15 cellular contexts compared by ENCODE assay signal in genomic region chr22:30328466-30329049, GRCh38. TPM values are rescaled to one million over a fixed set of nuclear protein-coding genes. Genes with fewer than 3 reads are reported as not detected.
DNase-seq lines count a peak whose midpoint lies in the region; ATAC-seq, FAIRE-seq and TF ChIP-seq lines count a peak whose summit lies in the region.
"Had no signal": no experiment of that assay in that cellular context is flagged by ENCODE, and none has a peak within 500 bp of the region (broad histone marks: within the 10 kb centered on the region; RNA-seq: fewer than 3 reads in every experiment).

No MANE protein-coding gene starts in this region.

- TF ChIP-seq RAD21 in K562 (CRISPR knock-in tag; conservative IDR thresholded peaks at IDR 0.05 in 1 of 2, IDR thresholded peaks at IDR 0.05 in 1 of 2): no peak

- POLR2A ChIA-PET in K562 (lab: Yijun Ruan, JAX): interaction anchor here (0.8 to 1.7 kb wide), 5 partner anchors 9 to 19 kb away, joined by 3 to 8 read pairs (median 4); no protein-coding TSS in a partner anchor

- H3K9me1 ChIP-seq in K562 (ENCODE audit: control insufficient read depth, insufficient read depth, low read length): no peaks in the 10 kb centered on the region

- H3K9me3 ChIP-seq in K562 (replicated peaks; ENCODE audit: control insufficient read depth, insufficient read depth, low read depth, low read length) (no peaks in the 10 kb centered on the region), suprapubic skin (no peaks in the 10 kb centered on the region)
- H3K9me3 ChIP-seq: gastroesophageal sphincter, psoas muscle, thoracic aorta had no signal

- no peak for ATAC-seq in K562
- no peak for ATAC-seq in GM19023 (IDR thresholded peaks at IDR 0.05; ENCODE audit: unreplicated experiment)
- ATAC-seq: gastroesophageal sphincter, psoas muscle had no signal

- 0 out of 2 replicates have a peak overlapping the region, but pooled peaks have one; percentile 83 for H3K4me2 ChIP-seq in K562 (ENCODE audit: insufficient read depth, low read length)

- H3K27me3 Mint-ChIP-seq in mesothelial cell of epicardium (ENCODE audit: low read depth): peaks cover 16% of the 10 kb centered on the region

- peaks cover 41% of the 10 kb centered on the region for H3K4me1 Mint-ChIP-seq in mesothelial cell of epicardium

- peaks cover 11% of the 10 kb centered on the region for H3K79me2 ChIP-seq in K562 (ENCODE audit: control insufficient read depth, insufficient read depth, low read length)

- in situ Hi-C loops in K562 (cut with MboI): no loop called here

- TF ChIP-seq CTCF in AG10803 (conservative IDR thresholded peaks at IDR 0.05; ENCODE audit: low read length) (no peak), K562 (IDR thresholded peaks at IDR 0.05 in 2 of 3, conservative IDR thresholded peaks at IDR 0.05 in 1 of 3; ENCODE audit: insufficient read depth in 2 of 3, low read depth in 1 of 3, low read length in 3 of 3) (no peak), mesothelial cell of epicardium (IDR thresholded peaks at IDR 0.05; ENCODE audit: unreplicated experiment) (no peak), suprapubic skin (IDR thresholded peaks at IDR 0.05) (no peak)

- DNase-seq in AG10803 (ENCODE audit: low read depth) (peak; percentile 52), EL (peak; percentile 61), K562 (ENCODE audit: extremely low read depth in 1 of 4, low spot score in 3 of 4) (no peak), mesothelial cell of epicardium (ENCODE audit: low spot score in 2 of 2, unreplicated experiment in 2 of 2) (no peak), suprapubic skin (ENCODE audit: low spot score in 2 of 2) (no peak), NCI-H1048 (lab: John Stamatoyannopoulos, UW) (no peak)
- DNase-seq in activated CD4-positive, alpha-beta T cell treated with anti-CD3 and anti-CD28 coated beads for 4 hours: no peak
- DNase-seq: activated CD4-positive, alpha-beta T cell treated with anti-CD3 and anti-CD28 coated beads, Interleukin-2, amount 50 U/mL, for 1 hour; activated effector memory CD4-positive, alpha-beta T cell treated with Interleukin-2 at 50 U/mL for 16 hours; midbrain; NCI-H2107; psoas muscle had no signal

- H3K27me3 ChIP-seq in K562 (ENCODE audit: control insufficient read depth in 2 of 2, insufficient read depth in 2 of 2, low read length in 2 of 2) (no peaks in the 10 kb centered on the region), suprapubic skin (no peaks in the 10 kb centered on the region)
- H3K27me3 ChIP-seq: gastroesophageal sphincter had no signal

- H3K27ac Mint-ChIP-seq in mesothelial cell of epicardium: peak overlapping the region; percentile 92

- no TSS peak for BruUV-seq in K562 (replicated peaks; lab: Mats Ljungman, UMichigan)

- FAIRE-seq in K562 (lab: Jason Lieb, UNC): no peak

- no peaks in the 10 kb centered on the region for H3K9me3 Mint-ChIP-seq in mesothelial cell of epicardium

- TF ChIP-seq EP300 in K562 (IDR thresholded peaks at IDR 0.05; ENCODE audit: low read length): no peak
- TF ChIP-seq EP300 in suprapubic skin (IDR thresholded peaks at IDR 0.05): no peak

- peaks cover 29% of the 10 kb centered on the region for H3K36me3 ChIP-seq in K562 (ENCODE audit: control insufficient read depth, insufficient read depth, low read length)
- H3K36me3 ChIP-seq in suprapubic skin: peaks cover 24% of the 10 kb centered on the region

- peaks cover 6% of the 10 kb centered on the region for H3K36me3 Mint-ChIP-seq in mesothelial cell of epicardium

- H3K4me1 ChIP-seq in K562 (replicated peaks in 1 of 2; ENCODE audit: control insufficient read depth in 2 of 2, insufficient read depth in 2 of 2, low read length in 2 of 2): peaks cover 28 to 30% of the 10 kb centered on the region in 2 experiments; a peak in 4 of 5 replicates
- H3K4me1 ChIP-seq in suprapubic skin: peaks cover 35% of the 10 kb centered on the region

- H4K20me1 ChIP-seq in K562 (replicated peaks; ENCODE audit: control insufficient read depth, insufficient read depth, low read length): no peaks in the 10 kb centered on the region

- H3K4me3 Mint-ChIP-seq in mesothelial cell of epicardium: peak overlapping the region; percentile 11

- peak overlapping the region in 1 of 2 experiments; percentile 58; a peak in 1 of 4 replicates for H3K9ac ChIP-seq in K562 (ENCODE audit: insufficient read depth in 1 of 2, low read depth in 2 of 2, low read length in 2 of 2)

- no peak for TF ChIP-seq POLR2A in K562 (conservative IDR thresholded peaks at IDR 0.05)
- TF ChIP-seq POLR2A in suprapubic skin (IDR thresholded peaks at IDR 0.05): no peak

- no peak overlapping the region for H2AFZ ChIP-seq in K562 (ENCODE audit: low read depth, low read length)

- WGBS in K562 (ENCODE audit: insufficient coverage, low coverage, missing lambda C conversion rate): 52% methylated on average over 2 of the region's 3 CpGs
- 78% methylated on average over 3 of the region's 3 CpGs for WGBS in suprapubic skin

- peak overlapping the region; percentile 6 for H3K27ac ChIP-seq in K562 (ENCODE audit: extremely low read depth, low read depth, low read length)
- H3K27ac ChIP-seq in suprapubic skin: no peak overlapping the region
- H3K27ac ChIP-seq: psoas muscle had no signal

- intact Hi-C loops in K562 (cut with micrococcal nuclease): no loop called here

- CTCF ChIA-PET in K562 (lab: Yijun Ruan, JAX; ENCODE audit: low intra/inter-chr PET ratio): interaction anchor here (1.6 kb wide), 1 partner anchor 41 kb away, joined by 5 read pairs; no protein-coding TSS in a partner anchor

- no peak overlapping the region for H3K4me3 ChIP-seq in AG10803 (ENCODE audit: low read length)
- no peak overlapping the region for H3K4me3 ChIP-seq in K562
- H3K4me3 ChIP-seq in suprapubic skin: no peak overlapping the region
- H3K4me3 ChIP-seq: gastroesophageal sphincter, psoas muscle, thoracic aorta had no signal

RNA-seq across cellular contexts. Expression of gene TBC1D10A, which starts 1.8 kb away (rescaled TPM):
- total RNA-seq in K562 (2011; cell fraction: chromatin; rRNA removed; ENCODE audit: low replicate concordance): 11.9 and 35.0 TPM in 2 replicates
- 24.2 and 26.7 TPM in 2 replicates for total RNA-seq in K562 (2011; cell fraction: nucleolus; rRNA removed)
- total RNA-seq in K562 (2011; cell fraction: nucleoplasm; rRNA removed): 15.3 and 17.6 TPM in 2 replicates
- 7.5 and 7.8 TPM in 2 replicates for total RNA-seq in K562 (2014; rRNA removed)
- 2.0 and 2.3 TPM in 2 replicates for total RNA-seq in K562 (2014; rRNA removed; fragmentation: Illumina TruSeq; extraction: Trizol)
- 4.6 and 5.0 TPM in 2 replicates for total RNA-seq in K562 (2015; rRNA removed; fragmentation: Illumina TruSeq; extraction: Trizol)
- 9.8 and 10.4 TPM in 2 replicates for total RNA-seq in K562 (2021)
- 6.0 and 8.2 TPM in 2 replicates for polyA plus RNA-seq in K562 (2011; rRNA removed)
- polyA plus RNA-seq in K562 (2011; cell fraction: cytosol; rRNA removed): 7.5 and 14.2 TPM in 2 replicates
- polyA plus RNA-seq in K562 (2011; cell fraction: nucleus; rRNA removed): 19.8 and 29.9 TPM in 2 replicates
- 5.9 and 11.4 TPM in 2 replicates for polyA plus RNA-seq in K562 (2012)
- polyA plus RNA-seq in K562 (2014; fragmentation: Illumina TruSeq; extraction: Trizol): 4.3 and 6.2 TPM in 2 replicates
- under 1 TPM; 0.13 to 0.18 TPM for polyA plus RNA-seq in K562 (2014; fragmentation: Nextera tagmentation; extraction: Ambion mirVana)
- 5.8 and 7.9 TPM in 2 replicates for polyA plus RNA-seq in K562 (2014; rRNA removed)
- 4.2 and 5.3 TPM in 2 replicates for polyA minus RNA-seq in K562 (2011; rRNA and poly(A)+ RNA removed)
- polyA minus RNA-seq in K562 (2011; cell fraction: cytosol; rRNA and poly(A)+ RNA removed): 5.8 and 6.6 TPM in 2 replicates
- 7.9 and 9.3 TPM in 2 replicates for polyA minus RNA-seq in K562 (2011; cell fraction: nucleus; rRNA and poly(A)+ RNA removed)
- total RNA-seq in mesothelial cell of epicardium: 12.8 to 15.1 TPM (median 13.7 TPM) in 3 replicates
- total RNA-seq in suprapubic skin: 10 to 100 TPM; 38.3 to 49.2 (median 43.0) TPM

RNA-seq across cellular contexts. Expression of gene SF3A1, which starts 28.1 kb away (rescaled TPM):
- 97.8 and 155 TPM in 2 replicates for total RNA-seq in K562 (2011; cell fraction: chromatin; rRNA removed; ENCODE audit: low replicate concordance)
- 57.5 and 59.2 TPM in 2 replicates for total RNA-seq in K562 (2011; cell fraction: nucleolus; rRNA removed)
- 64.3 and 68.5 TPM in 2 replicates for total RNA-seq in K562 (2011; cell fraction: nucleoplasm; rRNA removed)
- total RNA-seq in K562 (2014; rRNA removed) (53.7 and 89.0 TPM in 2 replicates), K562 (2014; rRNA removed; fragmentation: Illumina TruSeq; extraction: Trizol) (12.3 and 12.8 TPM in 2 replicates), K562 (2015; rRNA removed; fragmentation: Illumina TruSeq; extraction: Trizol) (13.0 and 21.3 TPM in 2 replicates), K562 (2021) (223 and 228 TPM in 2 replicates), mesothelial cell of epicardium (142 to 154 TPM (median 151 TPM) in 3 replicates), suprapubic skin (100 to 1,000 TPM; 112 to 208 (median 152) TPM)
- polyA plus RNA-seq in K562 (2011; rRNA removed) (8.6 and 29.3 TPM in 2 replicates), K562 (2014; fragmentation: Illumina TruSeq; extraction: Trizol) (113 and 116 TPM in 2 replicates), K562 (2014; fragmentation: Nextera tagmentation; extraction: Ambion mirVana) (1 to 10 TPM; 6.7 to 8.2 TPM), K562 (2014; rRNA removed) (29.4 and 38.3 TPM in 2 replicates)
- 13.3 and 16.5 TPM in 2 replicates for polyA plus RNA-seq in K562 (2011; cell fraction: cytosol; rRNA removed)
- polyA plus RNA-seq in K562 (2011; cell fraction: nucleus; rRNA removed): 39.0 and 54.0 TPM in 2 replicates
- 151 and 159 TPM in 2 replicates for polyA plus RNA-seq in K562 (2012)
- 25.9 and 43.8 TPM in 2 replicates for polyA minus RNA-seq in K562 (2011; rRNA and poly(A)+ RNA removed)
- polyA minus RNA-seq in K562 (2011; cell fraction: cytosol; rRNA and poly(A)+ RNA removed): 99.3 and 217 TPM in 2 replicates
- 39.0 and 40.8 TPM in 2 replicates for polyA minus RNA-seq in K562 (2011; cell fraction: nucleus; rRNA and poly(A)+ RNA removed)

RNA-seq across cellular contexts. Expression of gene CCDC157, which starts 28.2 kb away (rescaled TPM):
- total RNA-seq in K562 (2011; cell fraction: chromatin; rRNA removed; ENCODE audit: low replicate concordance): 1.1 and 2.6 TPM in 2 replicates
- 2.2 and 2.4 TPM in 2 replicates for total RNA-seq in K562 (2011; cell fraction: nucleolus; rRNA removed)
- total RNA-seq in K562 (2011; cell fraction: nucleoplasm; rRNA removed): 1.3 and 1.4 TPM in 2 replicates
- total RNA-seq in K562 (2014; rRNA removed) (1.00 and 1.0 TPM in 2 replicates), K562 (2014; rRNA removed; fragmentation: Illumina TruSeq; extraction: Trizol) (0.18 and 0.22 TPM in 2 replicates), K562 (2015; rRNA removed; fragmentation: Illumina TruSeq; extraction: Trizol) (0.34 and 0.47 TPM in 2 replicates), K562 (2021) (0.80 and 0.85 TPM in 2 replicates), mesothelial cell of epicardium (4.7 to 5.8 TPM (median 4.7 TPM) in 3 replicates), suprapubic skin (1 to 10 TPM; 2.2 to 4.7 (median 3.1) TPM)
- polyA plus RNA-seq in K562 (2011; rRNA removed) (1.3 and 1.4 TPM in 2 replicates), K562 (2014; fragmentation: Illumina TruSeq; extraction: Trizol) (0.68 and 0.94 TPM in 2 replicates), K562 (2014; fragmentation: Nextera tagmentation; extraction: Ambion mirVana) (under 1 TPM; 0.04 to 0.18 TPM), K562 (2014; rRNA removed) (0.85 and 0.95 TPM in 2 replicates)
- 2.2 and 3.5 TPM in 2 replicates for polyA plus RNA-seq in K562 (2011; cell fraction: cytosol; rRNA removed)
- polyA plus RNA-seq in K562 (2011; cell fraction: nucleus; rRNA removed): 1.9 and 3.3 TPM in 2 replicates
- polyA plus RNA-seq in K562 (2012): 0.96 and 1.1 TPM in 2 replicates
- 0.33 and 0.46 TPM in 2 replicates for polyA minus RNA-seq in K562 (2011; rRNA and poly(A)+ RNA removed)
- polyA minus RNA-seq in K562 (2011; cell fraction: cytosol; rRNA and poly(A)+ RNA removed): not detected in 2 replicates
- polyA minus RNA-seq in K562 (2011; cell fraction: nucleus; rRNA and poly(A)+ RNA removed): 0.67 and 1.8 TPM in 2 replicates

RNA-seq across cellular contexts. Expression of gene CASTOR1, which starts 39.3 kb away (rescaled TPM):
- 2.1 and 7.3 TPM in 2 replicates for total RNA-seq in K562 (2011; cell fraction: chromatin; rRNA removed; ENCODE audit: low replicate concordance)
- total RNA-seq in K562 (2011; cell fraction: nucleolus; rRNA removed): 5.5 and 6.8 TPM in 2 replicates
- total RNA-seq in K562 (2011; cell fraction: nucleoplasm; rRNA removed): 2.4 and 4.0 TPM in 2 replicates
- total RNA-seq in K562 (2014; rRNA removed): 1.2 and 1.3 TPM in 2 replicates
- 0.47 TPM in 1 of 2 replicates, not detected in the other for total RNA-seq in K562 (2014; rRNA removed; fragmentation: Illumina TruSeq; extraction: Trizol)
- 0.72 and 1.1 TPM in 2 replicates for total RNA-seq in K562 (2015; rRNA removed; fragmentation: Illumina TruSeq; extraction: Trizol)
- total RNA-seq in K562 (2021): 2.6 and 3.1 TPM in 2 replicates
- polyA plus RNA-seq in K562 (2011; rRNA removed): 2.5 and 3.2 TPM in 2 replicates
- 3.5 and 7.9 TPM in 2 replicates for polyA plus RNA-seq in K562 (2011; cell fraction: cytosol; rRNA removed)
- polyA plus RNA-seq in K562 (2011; cell fraction: nucleus; rRNA removed): 10.1 and 12.6 TPM in 2 replicates
- 2.1 and 2.2 TPM in 2 replicates for polyA plus RNA-seq in K562 (2012)
- polyA plus RNA-seq in K562 (2014; fragmentation: Illumina TruSeq; extraction: Trizol): 0.96 and 0.98 TPM in 2 replicates
- polyA plus RNA-seq in K562 (2014; fragmentation: Nextera tagmentation; extraction: Ambion mirVana): under 1 TPM; 0.35 to 0.56 TPM
- polyA plus RNA-seq in K562 (2014; rRNA removed): 1.3 and 1.9 TPM in 2 replicates
- polyA minus RNA-seq in K562 (2011; rRNA and poly(A)+ RNA removed): 0.49 and 0.90 TPM in 2 replicates
- polyA minus RNA-seq in K562 (2011; cell fraction: cytosol; rRNA and poly(A)+ RNA removed): 2.3 TPM in 1 of 2 replicates, not detected in the other
- 2.6 and 4.6 TPM in 2 replicates for polyA minus RNA-seq in K562 (2011; cell fraction: nucleus; rRNA and poly(A)+ RNA removed)
- total RNA-seq in mesothelial cell of epicardium: 10.9 to 13.5 TPM (median 13.5 TPM) in 3 replicates
- total RNA-seq in suprapubic skin: 10 to 100 TPM; 16.3 to 22.8 (median 20.6) TPM

RNA-seq across cellular contexts. Expression of gene RNF215, which starts 58.7 kb away (rescaled TPM):
- 27.4 and 48.7 TPM in 2 replicates for total RNA-seq in K562 (2011; cell fraction: chromatin; rRNA removed; ENCODE audit: low replicate concordance)
- total RNA-seq in K562 (2011; cell fraction: nucleolus; rRNA removed): 28.0 and 30.2 TPM in 2 replicates
- total RNA-seq in K562 (2011; cell fraction: nucleoplasm; rRNA removed): 20.8 and 23.6 TPM in 2 replicates
- total RNA-seq in K562 (2014; rRNA removed) (4.0 and 4.7 TPM in 2 replicates), K562 (2014; rRNA removed; fragmentation: Illumina TruSeq; extraction: Trizol) (1.7 and 2.7 TPM in 2 replicates), K562 (2015; rRNA removed; fragmentation: Illumina TruSeq; extraction: Trizol) (2.2 and 2.3 TPM in 2 replicates), K562 (2021) (6.8 and 9.2 TPM in 2 replicates), mesothelial cell of epicardium (39.2 to 41.9 TPM (median 39.4 TPM) in 3 replicates), suprapubic skin (10 to 100 TPM in 2 of 4 donors, 1 to 10 TPM in 2; 6.3 to 15.5 (median 10.2) TPM)
- polyA plus RNA-seq in K562 (2011; rRNA removed) (5.6 and 7.1 TPM in 2 replicates), K562 (2014; fragmentation: Illumina TruSeq; extraction: Trizol) (2.1 and 3.9 TPM in 2 replicates), K562 (2014; fragmentation: Nextera tagmentation; extraction: Ambion mirVana) (under 1 TPM; 0.08 to 0.10 TPM), K562 (2014; rRNA removed) (7.2 and 9.8 TPM in 2 replicates)
- 5.7 and 6.6 TPM in 2 replicates for polyA plus RNA-seq in K562 (2011; cell fraction: cytosol; rRNA removed)
- 45.1 and 65.6 TPM in 2 replicates for polyA plus RNA-seq in K562 (2011; cell fraction: nucleus; rRNA removed)
- polyA plus RNA-seq in K562 (2012): 4.8 and 8.3 TPM in 2 replicates
- polyA minus RNA-seq in K562 (2011; rRNA and poly(A)+ RNA removed): 2.4 and 4.7 TPM in 2 replicates
- polyA minus RNA-seq in K562 (2011; cell fraction: cytosol; rRNA and poly(A)+ RNA removed): 4.0 and 6.6 TPM in 2 replicates
- polyA minus RNA-seq in K562 (2011; cell fraction: nucleus; rRNA and poly(A)+ RNA removed): 7.2 and 8.2 TPM in 2 replicates

Comparison
In these comparisons a context has a peak if more than half of its experiments do, and no peak if none do; other contexts are left out.
1. DNase-seq: peak in AG10803 (single experiment) and EL (single experiment); none in K562 (0 of 4), mesothelial cell of epicardium (0 of 2), suprapubic skin (0 of 2), NCI-H1048 (single experiment) and activated CD4-positive, alpha-beta T cell treated with anti-CD3 and anti-CD28 coated beads for 4 hours (0 of 2).